1 cellular context compared by ENCODE assay signal in the genomic region with DNA sequence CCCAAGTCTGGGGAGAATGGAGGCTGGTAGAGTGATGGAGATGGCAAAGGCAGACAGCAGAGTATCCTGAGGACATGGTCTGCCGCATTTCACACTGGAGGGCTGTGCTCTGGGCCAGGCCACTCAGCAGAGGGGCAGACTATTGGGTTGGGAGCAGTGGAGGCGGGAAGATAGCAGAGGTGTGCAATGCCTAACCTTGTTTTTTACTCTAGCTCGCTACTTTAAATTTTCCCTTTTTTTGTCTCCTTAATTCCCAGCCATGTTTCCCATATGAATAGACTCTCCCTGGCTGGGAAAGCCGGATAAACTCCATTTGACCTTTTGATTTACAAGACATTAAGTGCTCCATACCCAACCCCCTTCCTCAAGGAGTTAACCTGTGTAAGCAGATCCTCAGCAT.
TF ChIP-seq lines count a peak whose summit lies in the region.

No MANE protein-coding gene starts in this region.

TF ChIP-seq in K562, 482 proteins besides CTCF, POLR2A, EP300 and RAD21:
- TF ChIP-seq, protein P1, sequence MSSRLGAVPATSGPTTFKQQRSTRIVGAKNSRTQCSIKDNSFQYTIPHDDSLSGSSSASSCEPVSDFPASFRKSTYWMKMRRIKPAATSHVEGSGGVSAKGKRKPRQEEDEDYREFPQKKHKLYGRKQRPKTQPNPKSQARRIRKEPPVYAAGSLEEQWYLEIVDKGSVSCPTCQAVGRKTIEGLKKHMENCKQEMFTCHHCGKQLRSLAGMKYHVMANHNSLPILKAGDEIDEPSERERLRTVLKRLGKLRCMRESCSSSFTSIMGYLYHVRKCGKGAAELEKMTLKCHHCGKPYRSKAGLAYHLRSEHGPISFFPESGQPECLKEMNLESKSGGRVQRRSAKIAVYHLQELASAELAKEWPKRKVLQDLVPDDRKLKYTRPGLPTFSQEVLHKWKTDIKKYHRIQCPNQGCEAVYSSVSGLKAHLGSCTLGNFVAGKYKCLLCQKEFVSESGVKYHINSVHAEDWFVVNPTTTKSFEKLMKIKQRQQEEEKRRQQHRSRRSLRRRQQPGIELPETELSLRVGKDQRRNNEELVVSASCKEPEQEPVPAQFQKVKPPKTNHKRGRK (tag; IDR thresholded peaks at IDR 0.05), result peak; percentile 76
- TF ChIP-seq ZNF584 (CRISPR knock-in tag; IDR thresholded peaks at IDR 0.05; ENCODE audit: low read depth) (no peak), TEAD4 (IDR thresholded peaks at IDR 0.05; ENCODE audit: low read length) (no peak), TEAD4 (CRISPR knock-in tag; IDR thresholded peaks at IDR 0.05; ENCODE audit: borderline replicate concordance) (no peak), RB1 (IDR thresholded peaks at IDR 0.05; ENCODE audit: low read depth) (no peak), HMG20B (CRISPR knock-in tag; IDR thresholded peaks at IDR 0.05) (no peak), DACH1 (IDR thresholded peaks at IDR 0.05; ENCODE audit: partially characterized antibody) (no peak), TEAD2 (tag; IDR thresholded peaks at IDR 0.05) (no peak), PPARD (CRISPR knock-in tag; IDR thresholded peaks at IDR 0.05) (no peak), SIN3A (IDR thresholded peaks at IDR 0.05; ENCODE audit: borderline replicate concordance in 2 of 2, control insufficient read depth in 1 of 2, low read depth in 2 of 2, low read length in 2 of 2) (no peak)
- TF ChIP-seq, protein P2, sequence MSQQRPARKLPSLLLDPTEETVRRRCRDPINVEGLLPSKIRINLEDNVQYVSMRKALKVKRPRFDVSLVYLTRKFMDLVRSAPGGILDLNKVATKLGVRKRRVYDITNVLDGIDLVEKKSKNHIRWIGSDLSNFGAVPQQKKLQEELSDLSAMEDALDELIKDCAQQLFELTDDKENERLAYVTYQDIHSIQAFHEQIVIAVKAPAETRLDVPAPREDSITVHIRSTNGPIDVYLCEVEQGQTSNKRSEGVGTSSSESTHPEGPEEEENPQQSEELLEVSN (IDR thresholded peaks at IDR 0.05; ENCODE audit: borderline replicate concordance in 1 of 2, extremely low read depth in 1 of 2, insufficient read depth in 1 of 2, insufficient read length in 1 of 2, low read depth in 1 of 2, low read length in 1 of 2, poor library complexity in 1 of 2, severe bottlenecking in 1 of 2), result peak in 1 of 2 experiments; percentile 37
- TF ChIP-seq, protein P3, sequence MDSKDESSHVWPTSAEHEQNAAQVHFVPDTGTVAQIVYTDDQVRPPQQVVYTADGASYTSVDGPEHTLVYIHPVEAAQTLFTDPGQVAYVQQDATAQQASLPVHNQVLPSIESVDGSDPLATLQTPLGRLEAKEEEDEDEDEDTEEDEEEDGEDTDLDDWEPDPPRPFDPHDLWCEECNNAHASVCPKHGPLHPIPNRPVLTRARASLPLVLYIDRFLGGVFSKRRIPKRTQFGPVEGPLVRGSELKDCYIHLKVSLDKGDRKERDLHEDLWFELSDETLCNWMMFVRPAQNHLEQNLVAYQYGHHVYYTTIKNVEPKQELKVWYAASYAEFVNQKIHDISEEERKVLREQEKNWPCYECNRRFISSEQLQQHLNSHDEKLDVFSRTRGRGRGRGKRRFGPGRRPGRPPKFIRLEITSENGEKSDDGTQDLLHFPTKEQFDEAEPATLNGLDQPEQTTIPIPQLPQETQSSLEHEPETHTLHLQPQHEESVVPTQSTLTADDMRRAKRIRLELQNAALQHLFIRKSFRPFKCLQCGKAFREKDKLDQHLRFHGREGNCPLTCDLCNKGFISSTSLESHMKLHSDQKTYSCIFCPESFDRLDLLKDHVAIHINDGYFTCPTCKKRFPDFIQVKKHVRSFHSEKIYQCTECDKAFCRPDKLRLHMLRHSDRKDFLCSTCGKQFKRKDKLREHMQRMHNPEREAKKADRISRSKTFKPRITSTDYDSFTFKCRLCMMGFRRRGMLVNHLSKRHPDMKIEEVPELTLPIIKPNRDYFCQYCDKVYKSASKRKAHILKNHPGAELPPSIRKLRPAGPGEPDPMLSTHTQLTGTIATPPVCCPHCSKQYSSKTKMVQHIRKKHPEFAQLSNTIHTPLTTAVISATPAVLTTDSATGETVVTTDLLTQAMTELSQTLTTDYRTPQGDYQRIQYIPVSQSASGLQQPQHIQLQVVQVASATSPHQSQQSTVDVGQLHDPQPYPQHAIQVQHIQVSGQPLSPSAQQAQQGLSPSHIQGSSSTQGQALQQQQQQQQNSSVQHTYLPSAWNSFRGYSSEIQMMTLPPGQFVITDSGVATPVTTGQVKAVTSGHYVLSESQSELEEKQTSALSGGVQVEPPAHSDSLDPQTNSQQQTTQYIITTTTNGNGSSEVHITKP (IDR thresholded peaks at IDR 0.05; ENCODE audit: partially characterized antibody), result peak; percentile 83
